ENCODE assay signal across 25 cellular contexts in genomic region chr17:61149106-61149505, GRCh38.
"Had no signal": no experiment of that assay in that cellular context is flagged by ENCODE, and none has a peak within 500 bp of the region (broad histone marks: within the 10 kb centered on the region; RNA-seq: fewer than 3 reads in every experiment).

No MANE protein-coding gene starts in this region.

- H3K9me3 Mint-ChIP-seq: activated CD8-positive, alpha-beta T cell treated with anti-CD3 and anti-CD28 coated beads for 36 hours; activated naive CD8-positive, alpha-beta T cell treated with anti-CD3 and anti-CD28 coated beads, Interleukin-2, amount 50 U/mL, for 24 hours had no signal

- H3K27ac Mint-ChIP-seq: activated CD8-positive, alpha-beta T cell treated with anti-CD3 and anti-CD28 coated beads for 36 hours; activated naive CD4-positive, alpha-beta T cell treated with anti-CD3 and anti-CD28 coated beads, Interleukin-2, amount 50 U/mL, for 72 hours; activated naive CD8-positive, alpha-beta T cell treated with anti-CD3 and anti-CD28 coated beads, Interleukin-2, amount 50 U/mL, for 24 hours had no signal

- DNase-seq: activated CD4-positive, alpha-beta T cell treated with anti-CD3 and anti-CD28 coated beads for 4 hours; activated CD8-positive, alpha-beta memory T cell treated with anti-CD3 and anti-CD28 coated beads, Interleukin-2, amount 50 U/mL, for 4 hours; activated CD8-positive, alpha-beta T cell treated with anti-CD3 and anti-CD28 coated beads for 36 hours; activated naive CD8-positive, alpha-beta T cell treated with anti-CD3 and anti-CD28 coated beads, Interleukin-2, amount 50 U/mL, for 24 hours; amniotic stem cell; body of pancreas; central memory CD4-positive, alpha-beta T cell; KG1; NCI-H1092; NCI-H1417 treated with DMSO at 0.1 percent for 48 hours; NCI-H1694; NCI-H2029; NCI-H345; NCI-H510A; NCI-H526 treated with DMSO at 0.1 percent for 48 hours; NCI-H82; Right ventricle myocardium superior; T-helper 1 cell had no signal

- H3K4me3 Mint-ChIP-seq: activated CD8-positive, alpha-beta T cell treated with anti-CD3 and anti-CD28 coated beads for 36 hours; activated naive CD8-positive, alpha-beta T cell treated with anti-CD3 and anti-CD28 coated beads, Interleukin-2, amount 50 U/mL, for 24 hours had no signal

- H3K9me3 ChIP-seq: ascending aorta, body of pancreas, SJCRH30, SK-N-SH had no signal

- H3K27ac ChIP-seq: ascending aorta, body of pancreas, RWPE1, SJCRH30 had no signal

- H3K4me2 ChIP-seq: SK-N-SH had no signal

- H3K36me3 ChIP-seq: ascending aorta, SJCRH30 had no signal

- H3K27me3 ChIP-seq: ascending aorta, body of pancreas, SJCRH30 had no signal

- H3K4me1 ChIP-seq: ascending aorta, body of pancreas had no signal

- H3K9ac ChIP-seq: SK-N-SH had no signal

- ATAC-seq: activated CD4-positive, CD25-positive, alpha-beta regulatory T cell treated with anti-CD3 and anti-CD28 coated beads, Interleukin-2, amount 50 U/mL, for 24 hours; activated CD8-positive, alpha-beta T cell treated with anti-CD3 and anti-CD28 coated beads for 36 hours; activated naive CD4-positive, alpha-beta T cell treated with anti-CD3 and anti-CD28 coated beads, Interleukin-2, amount 50 U/mL, for 72 hours; activated naive CD8-positive, alpha-beta T cell treated with anti-CD3 and anti-CD28 coated beads, Interleukin-2, amount 50 U/mL, for 24 hours; body of pancreas had no signal

- FAIRE-seq: bronchial epithelial cell had no signal

- H3K27me3 Mint-ChIP-seq: activated CD8-positive, alpha-beta T cell treated with anti-CD3 and anti-CD28 coated beads for 36 hours; activated naive CD8-positive, alpha-beta T cell treated with anti-CD3 and anti-CD28 coated beads, Interleukin-2, amount 50 U/mL, for 24 hours had no signal

- H3K4me3 ChIP-seq: ascending aorta, body of pancreas, SJCRH30 had no signal
